Comparison of ENCODE assay signal across 1 cellular context in the genomic region with DNA sequence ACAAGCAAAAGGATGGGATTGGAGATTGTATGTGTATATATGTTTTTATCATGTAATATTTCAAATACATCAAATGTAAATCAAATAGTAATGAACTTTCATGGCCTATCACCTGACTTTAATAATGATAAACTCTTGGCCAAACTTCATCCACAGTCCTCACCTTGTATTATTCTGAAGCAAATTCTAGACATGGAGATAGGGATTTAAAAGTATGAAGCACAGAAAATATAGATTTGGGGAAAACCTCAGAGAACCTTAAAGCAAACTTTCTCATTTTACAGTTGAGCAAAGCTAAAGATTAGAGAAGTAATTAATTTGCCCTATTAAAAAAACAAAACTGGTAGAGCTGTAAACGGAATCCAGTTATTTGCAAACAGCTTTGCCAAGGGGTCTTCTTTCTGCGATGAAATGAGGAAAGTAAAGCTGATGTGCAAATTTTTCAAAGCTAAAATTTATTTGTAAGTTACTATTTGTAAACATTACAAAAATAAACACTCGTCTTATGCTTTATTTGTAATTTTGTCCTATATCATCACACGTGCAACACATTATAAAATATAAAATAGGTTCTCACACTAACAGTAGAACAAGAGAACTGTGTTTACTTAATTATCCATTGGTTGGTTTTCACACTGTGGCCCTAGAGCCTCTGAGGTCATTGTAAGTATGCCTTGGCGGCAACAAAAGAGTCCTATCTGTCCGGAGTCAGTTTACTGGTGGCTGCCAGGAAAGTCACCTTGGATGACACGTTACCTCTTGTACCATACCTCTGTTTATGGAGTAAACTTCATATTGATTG.
TF ChIP-seq lines count a peak whose summit lies in the region.

No MANE protein-coding gene starts in this region.

TF ChIP-seq in K562, 482 proteins besides CTCF, POLR2A, EP300 and RAD21 (continued from another document and continues in another):
- TF ChIP-seq, protein P1, sequence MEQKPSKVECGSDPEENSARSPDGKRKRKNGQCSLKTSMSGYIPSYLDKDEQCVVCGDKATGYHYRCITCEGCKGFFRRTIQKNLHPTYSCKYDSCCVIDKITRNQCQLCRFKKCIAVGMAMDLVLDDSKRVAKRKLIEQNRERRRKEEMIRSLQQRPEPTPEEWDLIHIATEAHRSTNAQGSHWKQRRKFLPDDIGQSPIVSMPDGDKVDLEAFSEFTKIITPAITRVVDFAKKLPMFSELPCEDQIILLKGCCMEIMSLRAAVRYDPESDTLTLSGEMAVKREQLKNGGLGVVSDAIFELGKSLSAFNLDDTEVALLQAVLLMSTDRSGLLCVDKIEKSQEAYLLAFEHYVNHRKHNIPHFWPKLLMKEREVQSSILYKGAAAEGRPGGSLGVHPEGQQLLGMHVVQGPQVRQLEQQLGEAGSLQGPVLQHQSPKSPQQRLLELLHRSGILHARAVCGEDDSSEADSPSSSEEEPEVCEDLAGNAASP (IDR thresholded peaks at IDR 0.05): peak; percentile 37; the same call in 1 of the 2 replicates
- TF ChIP-seq ZNF668 (CRISPR knock-in tag; IDR thresholded peaks at IDR 0.05): no peak
- no peak for TF ChIP-seq ZNF507 (tag; conservative IDR thresholded peaks at IDR 0.05)
- 0 out of 4 replicates have a peak, but pooled peaks have one; percentile 4 to 21 for TF ChIP-seq NRF1 (conservative IDR thresholded peaks at IDR 0.05 in 1 of 2, IDR thresholded peaks at IDR 0.05 in 1 of 2)
- no peak for TF ChIP-seq TFAM (CRISPR knock-in tag; conservative IDR thresholded peaks at IDR 0.05)
- peak; percentile 83 for TF ChIP-seq ZKSCAN8 (CRISPR knock-in tag; IDR thresholded peaks at IDR 0.05)
- TF ChIP-seq FUS (optimal IDR thresholded peaks at IDR 0.05; ENCODE audit: low read depth, low read length): no peak
- no peak for TF ChIP-seq RBM15 (IDR thresholded peaks at IDR 0.05; ENCODE audit: insufficient read depth, low read length)
- no peak for TF ChIP-seq U2AF2 (optimal IDR thresholded peaks at IDR 0.05; ENCODE audit: low read depth, low read length)
- TF ChIP-seq, protein P2, sequence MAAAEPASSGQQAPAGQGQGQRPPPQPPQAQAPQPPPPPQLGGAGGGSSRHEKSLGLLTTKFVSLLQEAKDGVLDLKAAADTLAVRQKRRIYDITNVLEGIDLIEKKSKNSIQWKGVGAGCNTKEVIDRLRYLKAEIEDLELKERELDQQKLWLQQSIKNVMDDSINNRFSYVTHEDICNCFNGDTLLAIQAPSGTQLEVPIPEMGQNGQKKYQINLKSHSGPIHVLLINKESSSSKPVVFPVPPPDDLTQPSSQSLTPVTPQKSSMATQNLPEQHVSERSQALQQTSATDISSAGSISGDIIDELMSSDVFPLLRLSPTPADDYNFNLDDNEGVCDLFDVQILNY (CRISPR knock-in tag; IDR thresholded peaks at IDR 0.05): no peak
- TF ChIP-seq, protein P3, sequence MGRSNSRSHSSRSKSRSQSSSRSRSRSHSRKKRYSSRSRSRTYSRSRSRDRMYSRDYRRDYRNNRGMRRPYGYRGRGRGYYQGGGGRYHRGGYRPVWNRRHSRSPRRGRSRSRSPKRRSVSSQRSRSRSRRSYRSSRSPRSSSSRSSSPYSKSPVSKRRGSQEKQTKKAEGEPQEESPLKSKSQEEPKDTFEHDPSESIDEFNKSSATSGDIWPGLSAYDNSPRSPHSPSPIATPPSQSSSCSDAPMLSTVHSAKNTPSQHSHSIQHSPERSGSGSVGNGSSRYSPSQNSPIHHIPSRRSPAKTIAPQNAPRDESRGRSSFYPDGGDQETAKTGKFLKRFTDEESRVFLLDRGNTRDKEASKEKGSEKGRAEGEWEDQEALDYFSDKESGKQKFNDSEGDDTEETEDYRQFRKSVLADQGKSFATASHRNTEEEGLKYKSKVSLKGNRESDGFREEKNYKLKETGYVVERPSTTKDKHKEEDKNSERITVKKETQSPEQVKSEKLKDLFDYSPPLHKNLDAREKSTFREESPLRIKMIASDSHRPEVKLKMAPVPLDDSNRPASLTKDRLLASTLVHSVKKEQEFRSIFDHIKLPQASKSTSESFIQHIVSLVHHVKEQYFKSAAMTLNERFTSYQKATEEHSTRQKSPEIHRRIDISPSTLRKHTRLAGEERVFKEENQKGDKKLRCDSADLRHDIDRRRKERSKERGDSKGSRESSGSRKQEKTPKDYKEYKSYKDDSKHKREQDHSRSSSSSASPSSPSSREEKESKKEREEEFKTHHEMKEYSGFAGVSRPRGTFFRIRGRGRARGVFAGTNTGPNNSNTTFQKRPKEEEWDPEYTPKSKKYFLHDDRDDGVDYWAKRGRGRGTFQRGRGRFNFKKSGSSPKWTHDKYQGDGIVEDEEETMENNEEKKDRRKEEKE (IDR thresholded peaks at IDR 0.05; ENCODE audit: borderline replicate concordance in 1 of 2, control insufficient read depth in 1 of 2, low read depth in 2 of 2, low read length in 1 of 2): 0 out of 4 replicates have a peak, but pooled peaks of 1 of the 2 experiments have one; percentile 78
- TF ChIP-seq, protein P4, sequence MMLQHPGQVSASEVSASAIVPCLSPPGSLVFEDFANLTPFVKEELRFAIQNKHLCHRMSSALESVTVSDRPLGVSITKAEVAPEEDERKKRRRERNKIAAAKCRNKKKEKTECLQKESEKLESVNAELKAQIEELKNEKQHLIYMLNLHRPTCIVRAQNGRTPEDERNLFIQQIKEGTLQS (IDR thresholded peaks at IDR 0.05): peak; percentile 59; the same call in 1 of the 2 replicates
- TF ChIP-seq, protein P4 (CRISPR knock-in tag; conservative IDR thresholded peaks at IDR 0.05): no peak
- no peak for TF ChIP-seq SMC3 (conservative IDR thresholded peaks at IDR 0.05; ENCODE audit: insufficient read depth, low read depth, low read length)
- TF ChIP-seq, protein P5, sequence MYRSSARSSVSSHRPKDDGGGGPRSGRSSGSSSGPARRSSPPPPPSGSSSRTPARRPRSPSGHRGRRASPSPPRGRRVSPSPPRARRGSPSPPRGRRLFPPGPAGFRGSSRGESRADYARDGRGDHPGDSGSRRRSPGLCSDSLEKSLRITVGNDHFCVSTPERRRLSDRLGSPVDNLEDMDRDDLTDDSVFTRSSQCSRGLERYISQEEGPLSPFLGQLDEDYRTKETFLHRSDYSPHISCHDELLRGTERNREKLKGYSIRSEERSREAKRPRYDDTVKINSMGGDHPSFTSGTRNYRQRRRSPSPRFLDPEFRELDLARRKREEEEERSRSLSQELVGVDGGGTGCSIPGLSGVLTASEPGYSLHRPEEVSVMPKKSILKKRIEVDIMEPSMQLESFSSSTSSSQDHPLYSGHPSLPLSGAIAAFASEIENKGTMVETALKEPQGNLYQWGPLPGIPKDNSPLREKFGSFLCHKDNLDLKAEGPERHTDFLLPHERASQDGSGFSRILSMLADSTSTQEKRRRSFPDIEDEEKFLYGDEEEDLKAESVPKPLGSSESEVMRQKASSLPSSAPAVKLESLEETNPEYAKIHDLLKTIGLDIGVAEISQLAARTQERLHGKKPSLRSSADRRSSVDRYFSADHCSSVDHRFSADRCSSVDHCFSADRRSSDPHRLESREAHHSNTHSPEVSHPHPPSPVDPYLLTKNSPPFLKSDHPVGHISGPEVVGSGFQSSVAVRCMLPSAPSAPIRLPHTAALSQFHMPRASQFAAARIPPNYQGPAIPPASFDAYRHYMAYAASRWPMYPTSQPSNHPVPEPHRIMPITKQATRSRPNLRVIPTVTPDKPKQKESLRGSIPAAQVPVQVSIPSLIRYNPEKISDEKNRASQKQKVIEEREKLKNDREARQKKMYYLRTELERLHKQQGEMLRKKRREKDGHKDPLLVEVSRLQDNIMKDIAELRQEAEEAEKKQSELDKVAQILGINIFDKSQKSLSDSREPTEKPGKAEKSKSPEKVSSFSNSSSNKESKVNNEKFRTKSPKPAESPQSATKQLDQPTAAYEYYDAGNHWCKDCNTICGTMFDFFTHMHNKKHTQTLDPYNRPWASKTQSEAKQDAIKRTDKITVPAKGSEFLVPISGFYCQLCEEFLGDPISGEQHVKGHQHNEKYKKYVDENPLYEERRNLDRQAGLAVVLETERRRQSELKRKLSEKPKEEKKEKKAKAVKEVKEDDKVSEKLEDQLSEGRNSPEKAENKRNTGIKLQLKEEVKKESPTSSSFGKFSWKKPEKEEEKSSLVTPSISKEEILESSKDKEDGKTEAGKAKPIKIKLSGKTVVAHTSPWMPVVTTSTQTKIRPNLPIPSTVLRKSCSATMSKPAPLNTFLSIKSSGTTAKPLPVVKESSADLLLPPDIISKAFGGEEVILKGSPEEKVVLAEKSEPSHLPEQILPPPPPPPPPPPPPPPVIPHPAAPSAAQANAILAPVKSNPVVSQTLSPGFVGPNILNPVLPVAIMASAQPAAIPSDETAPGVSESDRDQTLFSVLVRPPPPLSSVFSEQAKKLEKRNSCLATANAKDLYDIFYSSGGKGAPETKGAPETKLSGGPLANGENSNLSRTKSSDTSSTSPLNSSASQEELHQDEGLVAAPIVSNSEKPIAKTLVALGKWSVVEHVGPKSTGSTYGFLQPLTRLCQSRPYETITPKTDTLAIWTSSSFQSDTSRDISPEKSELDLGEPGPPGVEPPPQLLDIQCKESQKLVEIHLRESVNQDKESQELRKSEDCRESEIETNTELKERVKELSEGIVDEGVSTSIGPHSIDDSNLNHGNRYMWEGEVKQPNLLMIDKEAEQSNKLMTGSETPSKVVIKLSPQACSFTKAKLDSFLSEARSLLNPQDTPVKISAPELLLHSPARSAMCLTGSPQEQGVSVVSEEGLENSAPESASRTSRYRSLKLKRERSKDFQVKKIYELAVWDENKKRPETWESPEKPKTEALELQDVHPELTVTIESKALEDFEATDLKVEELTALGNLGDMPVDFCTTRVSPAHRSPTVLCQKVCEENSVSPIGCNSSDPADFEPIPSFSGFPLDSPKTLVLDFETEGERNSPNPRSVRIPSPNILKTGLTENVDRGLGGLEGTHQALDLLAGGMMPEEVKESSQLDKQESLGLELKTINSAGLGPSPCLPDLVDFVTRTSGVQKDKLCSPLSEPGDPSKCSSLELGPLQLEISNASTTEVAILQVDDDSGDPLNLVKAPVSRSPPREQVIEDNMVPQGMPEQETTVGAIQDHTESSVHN (IDR thresholded peaks at IDR 0.05; ENCODE audit: borderline replicate concordance in 1 of 2, low read depth in 1 of 2): 0 out of 4 replicates have a peak, but pooled peaks of 1 of the 2 experiments have one; percentile 3
- TF ChIP-seq ZNF232 (CRISPR knock-in tag; IDR thresholded peaks at IDR 0.05): no peak
- TF ChIP-seq ZNF24 (IDR thresholded peaks at IDR 0.05): no peak
- TF ChIP-seq RFX7 (CRISPR knock-in tag; IDR thresholded peaks at IDR 0.05): 0 out of 2 replicates have a peak, but pooled peaks have one; percentile 2
- no peak for TF ChIP-seq CBX3 (IDR thresholded peaks at IDR 0.05; ENCODE audit: borderline replicate concordance in 1 of 2, low read length in 2 of 2)
- TF ChIP-seq TAF9B (IDR thresholded peaks at IDR 0.05; ENCODE audit: partially characterized antibody): peak; percentile 48
- TF ChIP-seq TAF1 (IDR thresholded peaks at IDR 0.05; ENCODE audit: control insufficient read depth, extremely low read depth, insufficient read depth, low read length, severe bottlenecking): peak; percentile 46
- no peak for TF ChIP-seq NR4A1 (CRISPR knock-in tag; IDR thresholded peaks at IDR 0.05)
- 0 out of 2 replicates have a peak, but pooled peaks have one; percentile 10 for TF ChIP-seq NR4A1 (tag; IDR thresholded peaks at IDR 0.05)
- TF ChIP-seq ZNF444 (CRISPR knock-in tag; IDR thresholded peaks at IDR 0.05): no peak
- TF ChIP-seq, protein P6, sequence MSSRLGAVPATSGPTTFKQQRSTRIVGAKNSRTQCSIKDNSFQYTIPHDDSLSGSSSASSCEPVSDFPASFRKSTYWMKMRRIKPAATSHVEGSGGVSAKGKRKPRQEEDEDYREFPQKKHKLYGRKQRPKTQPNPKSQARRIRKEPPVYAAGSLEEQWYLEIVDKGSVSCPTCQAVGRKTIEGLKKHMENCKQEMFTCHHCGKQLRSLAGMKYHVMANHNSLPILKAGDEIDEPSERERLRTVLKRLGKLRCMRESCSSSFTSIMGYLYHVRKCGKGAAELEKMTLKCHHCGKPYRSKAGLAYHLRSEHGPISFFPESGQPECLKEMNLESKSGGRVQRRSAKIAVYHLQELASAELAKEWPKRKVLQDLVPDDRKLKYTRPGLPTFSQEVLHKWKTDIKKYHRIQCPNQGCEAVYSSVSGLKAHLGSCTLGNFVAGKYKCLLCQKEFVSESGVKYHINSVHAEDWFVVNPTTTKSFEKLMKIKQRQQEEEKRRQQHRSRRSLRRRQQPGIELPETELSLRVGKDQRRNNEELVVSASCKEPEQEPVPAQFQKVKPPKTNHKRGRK (tag; IDR thresholded peaks at IDR 0.05): peak; percentile 54; the same call in 1 of the 2 replicates
- no peak for TF ChIP-seq RFX5 (IDR thresholded peaks at IDR 0.05; ENCODE audit: low read depth, low read length)
- TF ChIP-seq TEAD1 (CRISPR knock-in tag; IDR thresholded peaks at IDR 0.05): no peak
- TF ChIP-seq ZNF785 (CRISPR knock-in tag; IDR thresholded peaks at IDR 0.05): no peak
- TF ChIP-seq PTRF (tag; IDR thresholded peaks at IDR 0.05): peak; percentile 38; the same call in 1 of the 2 replicates
- no peak; the same call in 1 of the 2 replicates for TF ChIP-seq ZNF175 (CRISPR knock-in tag; IDR thresholded peaks at IDR 0.05; ENCODE audit: low read depth)
